Comparison of ENCODE assay signal across 1 cellular context in genomic region chr14:73007835-73008234, GRCh38.
TF ChIP-seq lines count a peak whose summit lies in the region.

No MANE protein-coding gene starts in this region.

TF ChIP-seq in WTC11, 78 proteins besides CTCF, POLR2A, EP300 and RAD21 (continued from another document):
- TF ChIP-seq, protein P1, sequence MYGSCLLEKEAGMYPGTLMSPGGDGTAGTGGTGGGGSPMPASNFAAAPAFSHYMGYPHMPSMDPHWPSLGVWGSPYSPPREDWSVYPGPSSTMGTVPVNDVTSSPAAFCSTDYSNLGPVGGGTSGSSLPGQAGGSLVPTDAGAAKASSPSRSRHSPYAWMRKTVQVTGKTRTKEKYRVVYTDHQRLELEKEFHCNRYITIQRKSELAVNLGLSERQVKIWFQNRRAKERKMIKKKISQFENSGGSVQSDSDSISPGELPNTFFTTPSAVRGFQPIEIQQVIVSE (CRISPR knock-in tag; IDR thresholded peaks at IDR 0.05; ENCODE audit: borderline replicate concordance): no peak
- TF ChIP-seq GRHL2 (CRISPR knock-in tag; IDR thresholded peaks at IDR 0.05; ENCODE audit: insufficient replicate concordance, severe bottlenecking) (no peak), TP53 (CRISPR knock-in tag; IDR thresholded peaks at IDR 0.05) (no peak)
